ENCODE assay signal across 8 cellular contexts in the genomic region with DNA sequence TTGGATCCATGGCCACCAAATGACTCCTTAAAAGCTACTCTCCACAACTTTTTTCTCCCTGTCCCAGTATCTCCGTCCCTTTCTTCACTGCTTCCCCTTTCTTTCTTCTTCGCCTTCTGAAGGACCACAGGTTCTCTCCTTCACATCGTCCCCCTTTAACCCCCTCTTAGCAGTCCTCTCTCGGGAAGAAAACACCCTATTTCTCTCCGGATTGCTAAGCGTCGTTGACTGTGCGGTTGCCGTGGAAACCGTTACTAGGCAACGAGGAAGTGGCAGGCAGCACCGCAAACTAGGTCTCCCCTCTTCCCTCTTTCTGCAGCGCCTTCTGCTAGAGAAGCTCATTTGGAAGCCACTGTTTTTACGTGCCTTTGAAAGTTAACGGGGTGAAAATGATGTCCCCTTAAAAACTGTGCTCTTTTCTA. TPM values are rescaled to one million over a fixed set of nuclear protein-coding genes. Genes with fewer than 3 reads are reported as not detected.
DNase-seq lines count a peak whose midpoint lies in the region; ATAC-seq, FAIRE-seq and TF ChIP-seq lines count a peak whose summit lies in the region.

A gene with protein sequence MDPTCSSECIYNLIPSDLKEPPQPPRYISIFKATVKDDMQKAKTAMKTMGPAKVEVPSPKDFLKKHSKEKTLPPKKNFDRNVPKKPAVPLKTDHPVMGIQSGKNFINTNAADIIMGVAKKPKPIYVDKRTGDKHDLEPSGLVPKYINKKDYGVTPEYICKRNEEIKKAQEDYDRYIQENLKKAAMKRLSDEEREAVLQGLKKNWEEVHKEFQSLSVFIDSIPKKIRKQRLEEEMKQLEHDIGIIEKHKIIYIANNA (minus strand): TSS at position 232 of the 422 bp plus-strand sequence. CDS start 222 bp downstream, at position 10.

- H3K79me2 ChIP-seq in OCI-LY7 (ENCODE audit: insufficient read depth, low read depth, low read length): peaks cover 15% of the 10 kb centered on the region; the same call in 1 of the 2 replicates

- DNase-seq in D721Med (ENCODE audit: insufficient read length, low spot score) (peak; percentile 35), OCI-LY7 (ENCODE audit: low spot score) (peak; percentile 92), activated T-cell treated with anti-CD3 and anti-CD28 coated beads for 48 hours (ENCODE audit: low read depth) (peak; percentile 84), erythroblast (lab: John Stamatoyannopoulos, UW) (peak; percentile 93 to 94), mucosa of descending colon (peak; percentile 89 to 99 (median 90))
- peak; percentile 81 to 86 for DNase-seq in stimulated activated CD8-positive, alpha-beta memory T cell treated with anti-CD3 and anti-CD28 coated beads, Interleukin-2, amount 100 ng/mL, for 48 hours (ENCODE audit: low read depth in 2 of 2)

- TF ChIP-seq RAD21 in Ishikawa (IDR thresholded peaks at IDR 0.05; ENCODE audit: low read depth): no peak

- TF ChIP-seq POLR2A in erythroblast (IDR thresholded peaks at IDR 0.05; ENCODE audit: low read length): no peak

- peak within 1 kb of the TSS; percentile 95 for H3K4me2 ChIP-seq in OCI-LY7 (ENCODE audit: low read length)

- CTCF ChIA-PET in OCI-LY7 (lab: Charles Lee; ENCODE audit: unreplicated experiment): interaction anchor here (0.6 kb wide), 2 partner anchors 289 to 1598 kb away, joined by 3 read pairs; no protein-coding TSS in a partner anchor

- H3K4me3 ChIP-seq in OCI-LY7 (ENCODE audit: low read depth, low read length, poor library complexity, severe bottlenecking) (peak within 1 kb of the TSS; percentile 78), mucosa of descending colon (peak within 1 kb of the TSS; percentile 35)

- peak; percentile 66 for ATAC-seq in GM21717 (IDR thresholded peaks at IDR 0.05; ENCODE audit: unreplicated experiment)
- ATAC-seq in mucosa of descending colon: peak; percentile 66

- no peaks in the 10 kb centered on the region for H4K20me1 ChIP-seq in OCI-LY7 (ENCODE audit: insufficient read depth, low read length)

- H3K36me3 ChIP-seq in OCI-LY7 (ENCODE audit: insufficient read depth, low read length): no peaks in the 10 kb centered on the region
- H3K36me3 ChIP-seq in mucosa of descending colon (ENCODE audit: low read depth): no peaks in the 10 kb centered on the region

- no peaks in the 10 kb centered on the region for H3K9me3 ChIP-seq in OCI-LY7 (ENCODE audit: low read length)
- no peaks in the 10 kb centered on the region for H3K9me3 ChIP-seq in mucosa of descending colon

- POLR2A ChIA-PET in OCI-LY7 (lab: Charles Lee): no interaction called here

- TF ChIP-seq CTCF in D721Med (IDR thresholded peaks at IDR 0.05; ENCODE audit: insufficient read depth, missing control alignments) (no peak), OCI-LY7 (conservative IDR thresholded peaks at IDR 0.05; ENCODE audit: low read length) (no peak), mucosa of descending colon (IDR thresholded peaks at IDR 0.05) (no peak)

- no TSS peak for BruUV-seq in OCI-LY7 (replicated peaks; lab: Mats Ljungman, UMichigan)

- peak within 1 kb of the TSS; percentile 74 for H3K27ac ChIP-seq in OCI-LY7 (ENCODE audit: low read depth, low read length, poor library complexity, severe bottlenecking)

- FAIRE-seq in D721Med (lab: Jason Lieb, UNC): no peak

- H3K4me1 ChIP-seq in OCI-LY7 (ENCODE audit: insufficient read depth, low read length, poor library complexity, severe bottlenecking) (peaks cover 19% of the 10 kb centered on the region), mucosa of descending colon (ENCODE audit: low read depth) (peaks cover 11% of the 10 kb centered on the region)

- no peaks in the 10 kb centered on the region for H3K9me2 ChIP-seq in OCI-LY7 (ENCODE audit: insufficient read depth, low read length)

- peak within 1 kb of the TSS; percentile 96 for H2AFZ ChIP-seq in OCI-LY7 (ENCODE audit: low read length)

- TF ChIP-seq EP300 in Ishikawa (IDR thresholded peaks at IDR 0.05; ENCODE audit: borderline replicate concordance): no peak

- intact Hi-C loops in OCI-LY7 (cut with micrococcal nuclease; ENCODE audit: unreplicated experiment) (loop anchor here (1.0 to 10.0 kb wide), 3 partner anchors 292 to 394 kb away; no protein-coding TSS in a partner anchor), mucosa of descending colon (cut with DNase I, micrococcal nuclease) (no loop called here)

TF ChIP-seq in Ishikawa, 13 proteins besides CTCF, POLR2A, EP300 and RAD21:
- TF ChIP-seq FOXM1 (IDR thresholded peaks at IDR 0.05; ENCODE audit: borderline replicate concordance, low read depth) (peak; percentile 30; the same call in 1 of the 2 replicates), CREB1 (IDR thresholded peaks at IDR 0.05; ENCODE audit: low read depth) (no peak)

RNA-seq across cellular contexts. Expression of the gene that starts here (rescaled TPM):
- 0.39 TPM in 1 of 2 replicates, not detected in the other for total RNA-seq in OCI-LY7 (2014; rRNA removed; shearing (Covaris generic))
- total RNA-seq in OCI-LY7 (2022) (not detected in 2 replicates), mucosa of descending colon (under 1 TPM; 0.32 to 0.98 (median 0.77) TPM)

Comparison
In these comparisons a context has a peak if more than half of its experiments do, and no peak if none do; other contexts are left out.
1. Peak in every context shown above with its lines: DNase-seq, ATAC-seq, H3K4me3 ChIP-seq and H3K27ac ChIP-seq.
2. Peak in DNase-seq, H3K4me3 ChIP-seq, H3K27ac ChIP-seq and H3K4me2 ChIP-seq in OCI-LY7; RNA of the gene not detected or under 1 TPM.
3. Peak in DNase-seq, ATAC-seq and H3K4me3 ChIP-seq in mucosa of descending colon; RNA of the gene not detected or under 1 TPM.
4. DNase-seq: peak in every context shown above with its lines; median percentile 94 in erythroblast; 92 in OCI-LY7; 90 in mucosa of descending colon; 84 in activated T-cell treated with anti-CD3 and anti-CD28 coated beads for 48 hours; 84 in stimulated activated CD8-positive, alpha-beta memory T cell treated with anti-CD3 and anti-CD28 coated beads, Interleukin-2, amount 100 ng/mL, for 48 hours; 35 in D721Med.